ENCODE assay signal across 8 cellular contexts in genomic region chr9:129139993-129140396, GRCh38. TPM values are rescaled to one million over a fixed set of nuclear protein-coding genes. Genes with fewer than 3 reads are reported as not detected.
DNase-seq lines count a peak whose midpoint lies in the region; ATAC-seq and TF ChIP-seq lines count a peak whose summit lies in the region.

No MANE protein-coding gene starts in this region.

- peak; percentile 57 for ATAC-seq in GM21576 (IDR thresholded peaks at IDR 0.05; ENCODE audit: unreplicated experiment)
- peak; percentile 94 for ATAC-seq in stimulated activated naive CD8-positive, alpha-beta T cell treated with anti-CD3 and anti-CD28 coated beads, Interleukin-15, amount 100 ng/mL, for 72 hours

- H3K4me3 ChIP-seq in Jurkat, Clone E6-1 (ENCODE audit: low read length), result peak overlapping the region; percentile 31

- H3K4me3 Mint-ChIP-seq in Calu3 (ENCODE audit: low read depth, unreplicated experiment) (peak overlapping the region; percentile 71), nephron progenitor cell (peak overlapping the region; percentile 71)
- H3K4me3 Mint-ChIP-seq in stimulated activated naive CD8-positive, alpha-beta T cell treated with anti-CD3 and anti-CD28 coated beads, Interleukin-15, amount 100 ng/mL, for 72 hours, result peak overlapping the region; percentile 81 to 90

- DNase-seq in Calu3 (peak; percentile 80), RWPE1 (ENCODE audit: low spot score) (peak; percentile 99), fibroblast of the conjunctiva (ENCODE audit: low read depth) (peak; percentile 100), nephron progenitor cell (peak; percentile 76)
- peak; percentile 59 for DNase-seq in Jurkat, Clone E6-1 (ENCODE audit: low read depth, low spot score)
- peak; percentile 71 for DNase-seq in activated effector memory CD4-positive, alpha-beta T cell treated with Interleukin-2 at 50 U/mL for 16 hours
- DNase-seq in stimulated activated naive CD8-positive, alpha-beta T cell treated with anti-CD3 and anti-CD28 coated beads, Interleukin-15, amount 100 ng/mL, for 72 hours, result peak; percentile 75 to 87

- H3K36me3 Mint-ChIP-seq in Calu3 (ENCODE audit: insufficient read depth, unreplicated experiment) (peaks cover 49% of the 10 kb centered on the region), nephron progenitor cell (ENCODE audit: low read depth) (peaks cover 11% of the 10 kb centered on the region)

- peak overlapping the region; percentile 100 for H3K27ac ChIP-seq in RWPE1

- H3K4me1 Mint-ChIP-seq in Calu3 (ENCODE audit: low read depth, unreplicated experiment) (peaks cover 25% of the 10 kb centered on the region), nephron progenitor cell (peaks cover 79% of the 10 kb centered on the region)
- peaks cover 55% of the 10 kb centered on the region for H3K4me1 Mint-ChIP-seq in stimulated activated naive CD8-positive, alpha-beta T cell treated with anti-CD3 and anti-CD28 coated beads, Interleukin-15, amount 100 ng/mL, for 72 hours

- POLR2A ChIA-PET in RWPE1 (lab: Yijun Ruan, JAX; ENCODE audit: low non-redundant PET), result interaction anchor here (0.6 to 2.7 kb wide), 8 partner anchors 27 to 468 kb away, joined by 3 to 16 read pairs (median 6); partner anchors contain the start of gene IER5L

- BruUV-seq in Calu3 (replicated peaks; lab: Mats Ljungman, UMichigan), result TSS peak; percentile 92

- CTCF ChIA-PET in Calu3 (lab: Charles Lee), result interaction anchor here (0.6 to 3.1 kb wide), 17 partner anchors 8 to 900 kb away, joined by 3 to 19 read pairs (median 4); partner anchors contain the start of genes IER5L and NTMT1
- CTCF ChIA-PET in RWPE1 (lab: Yijun Ruan, JAX), result interaction anchor here (0.6 to 5.0 kb wide), 21 partner anchors 8 to 1752 kb away, joined by 3 to 50 read pairs (median 4); partner anchors contain the start of genes C9orf50 and NTMT1

- intact Hi-C loops in Calu3 (cut with micrococcal nuclease; ENCODE audit: unreplicated experiment), result loop anchor here (1.0 to 10.0 kb wide), 5 partner anchors 37 to 635 kb away; partner anchors contain the start of gene IER5L

- TF ChIP-seq CTCF in Calu3 (IDR thresholded peaks at IDR 0.05; ENCODE audit: unreplicated experiment), result no peak
- TF ChIP-seq CTCF in RWPE1 (conservative IDR thresholded peaks at IDR 0.05; ENCODE audit: low read depth), result no peak
- TF ChIP-seq CTCF in nephron progenitor cell (IDR thresholded peaks at IDR 0.05), result no peak

- H3K27me3 Mint-ChIP-seq in Calu3 (ENCODE audit: unreplicated experiment), result no peaks in the 10 kb centered on the region
- peaks cover 3% of the 10 kb centered on the region for H3K27me3 Mint-ChIP-seq in nephron progenitor cell (ENCODE audit: low read depth, poor library complexity)
- no peaks in the 10 kb centered on the region for H3K27me3 Mint-ChIP-seq in stimulated activated naive CD8-positive, alpha-beta T cell treated with anti-CD3 and anti-CD28 coated beads, Interleukin-15, amount 100 ng/mL, for 72 hours

- peak overlapping the region; percentile 97 for H3K27ac Mint-ChIP-seq in Calu3 (ENCODE audit: unreplicated experiment)
- peak overlapping the region; percentile 96 for H3K27ac Mint-ChIP-seq in nephron progenitor cell
- peak overlapping the region; percentile 92 to 95 for H3K27ac Mint-ChIP-seq in stimulated activated naive CD8-positive, alpha-beta T cell treated with anti-CD3 and anti-CD28 coated beads, Interleukin-15, amount 100 ng/mL, for 72 hours

- H3K9me3 Mint-ChIP-seq in Calu3 (ENCODE audit: low read depth, unreplicated experiment) (no peaks in the 10 kb centered on the region), nephron progenitor cell (no peaks in the 10 kb centered on the region)
- H3K9me3 Mint-ChIP-seq in stimulated activated naive CD8-positive, alpha-beta T cell treated with anti-CD3 and anti-CD28 coated beads, Interleukin-15, amount 100 ng/mL, for 72 hours, result no peaks in the 10 kb centered on the region

RNA-seq across cellular contexts. Expression of gene PTPA, which starts 28.8 kb away (rescaled TPM):
- total RNA-seq in Calu3 (2022), result 76.2 and 83.3 TPM in 2 replicates
- polyA plus RNA-seq in Jurkat, Clone E6-1 (2012; ENCODE audit: insufficient read depth, insufficient read length), result 144 TPM

RNA-seq across cellular contexts. Expression of gene CRAT, which starts 29.4 kb away (rescaled TPM):
- total RNA-seq in Calu3 (2022), result 7.1 and 9.2 TPM in 2 replicates
- 17.7 TPM for polyA plus RNA-seq in Jurkat, Clone E6-1 (2012; ENCODE audit: insufficient read depth, insufficient read length)

RNA-seq across cellular contexts. Expression of gene IER5L, which starts 38.1 kb away (rescaled TPM):
- 53.1 and 60.3 TPM in 2 replicates for total RNA-seq in Calu3 (2022)
- polyA plus RNA-seq in Jurkat, Clone E6-1 (2012; ENCODE audit: insufficient read depth, insufficient read length), result 1.8 TPM

RNA-seq across cellular contexts. Expression of gene DOLPP1, which starts 59.1 kb away (rescaled TPM):
- total RNA-seq in Calu3 (2022), result 14.4 and 16.1 TPM in 2 replicates
- 21.1 TPM for polyA plus RNA-seq in Jurkat, Clone E6-1 (2012; ENCODE audit: insufficient read depth, insufficient read length)

Comparison
In these comparisons a context has a peak if more than half of its experiments do, and no peak if none do; other contexts are left out.
1. Peak in every context shown above with its lines: DNase-seq, ATAC-seq, H3K4me3 ChIP-seq and H3K27ac ChIP-seq.